ENCODE assay signal across 9 cellular contexts in the genomic region with DNA sequence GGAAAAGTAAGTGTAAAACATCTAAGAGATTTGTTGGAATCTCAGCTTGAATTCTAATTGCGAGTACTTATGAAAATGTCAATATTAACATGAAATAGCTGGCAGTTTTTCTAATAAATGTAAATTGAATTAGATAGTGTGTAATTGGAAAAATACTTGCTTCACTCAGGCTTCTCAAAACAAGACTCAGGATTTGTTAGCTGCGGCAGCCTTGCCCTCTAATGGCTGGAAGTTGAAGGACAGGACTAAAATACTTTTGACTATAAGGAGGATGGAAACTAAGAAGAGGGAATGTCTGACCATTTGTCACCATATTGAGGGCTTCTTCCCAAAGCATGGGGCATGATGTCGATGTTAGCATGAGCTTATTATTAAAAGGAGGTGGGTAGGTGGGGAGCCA.
DNase-seq lines count a peak whose midpoint lies in the region; ATAC-seq and TF ChIP-seq lines count a peak whose summit lies in the region.
"Had no signal": no experiment of that assay in that cellular context is flagged by ENCODE, and none has a peak within 500 bp of the region (broad histone marks: within the 10 kb centered on the region; RNA-seq: fewer than 3 reads in every experiment).

No MANE protein-coding gene starts in this region.

- POLR2A ChIA-PET in RWPE1 (lab: Yijun Ruan, JAX; ENCODE audit: low non-redundant PET) = no interaction called here

- H3K4me1 ChIP-seq in heart left ventricle = peaks cover 0 to 6% (median 0%) of the 10 kb centered on the region in 12 donors
- peaks cover 0 to 37% (median 7%) of the 10 kb centered on the region in 3 donors for H3K4me1 ChIP-seq in gastroesophageal sphincter
- no peaks in the 10 kb centered on the region for H3K4me1 ChIP-seq in upper lobe of right lung

- H3K27ac ChIP-seq in heart left ventricle (no peak overlapping the region), RWPE1 (no peak overlapping the region), gastroesophageal sphincter (no peak overlapping the region), upper lobe of right lung (no peak overlapping the region)
- H3K27ac ChIP-seq: epithelial cell of prostate had no signal

- TF ChIP-seq CTCF in heart left ventricle (IDR thresholded peaks at IDR 0.05) = peak in 11 of 12 donors; percentile 12 to 61 (median 41)
- TF ChIP-seq CTCF in RWPE1 (conservative IDR thresholded peaks at IDR 0.05; ENCODE audit: low read depth) = peak; percentile 25; the same call in 1 of the 2 replicates
- peak; percentile 18 to 67 (median 54) for TF ChIP-seq CTCF in gastroesophageal sphincter (IDR thresholded peaks at IDR 0.05)
- peak; percentile 31 for TF ChIP-seq CTCF in upper lobe of right lung (IDR thresholded peaks at IDR 0.05)

- H3K27me3 ChIP-seq in heart left ventricle = peaks cover 0 to 3% (median 0%) of the 10 kb centered on the region in 9 donors
- no peaks in the 10 kb centered on the region for H3K27me3 ChIP-seq in gastroesophageal sphincter
- H3K27me3 ChIP-seq in upper lobe of right lung = no peaks in the 10 kb centered on the region

- CTCF ChIA-PET in RWPE1 (lab: Yijun Ruan, JAX) = interaction anchor here (0.6 to 1.3 kb wide), 3 partner anchors 14 to 390 kb away, joined by 3 to 4 read pairs (median 4); no protein-coding TSS in a partner anchor

- 43 to 57% (median 47%) methylated on average over 3 of the region's 3 CpGs for WGBS in heart left ventricle, 4 donors
- 16 to 20% methylated on average over 3 of the region's 3 CpGs for WGBS in gastroesophageal sphincter (ENCODE audit: low coverage in 1 of 2), 2 donors

- H3K4me3 ChIP-seq in heart left ventricle (no peak overlapping the region), gastroesophageal sphincter (no peak overlapping the region), upper lobe of right lung (no peak overlapping the region)

- ATAC-seq in heart left ventricle (no peak), Right ventricle myocardium inferior (no peak), gastroesophageal sphincter (no peak), upper lobe of right lung (no peak), HG03175 (IDR thresholded peaks at IDR 0.05; ENCODE audit: unreplicated experiment) (no peak)

- intact Hi-C loops in heart left ventricle (cut with DNase I) (no loop called here), Right ventricle myocardium inferior (cut with DNase I) (loop anchor here (5.0 kb wide), 1 partner anchor 397 kb away; no protein-coding TSS in a partner anchor), upper lobe of right lung (cut with DNase I) (no loop called here)

- TF ChIP-seq POLR2A in heart left ventricle (IDR thresholded peaks at IDR 0.05) (no peak), gastroesophageal sphincter (IDR thresholded peaks at IDR 0.05) (no peak)

- no peak for TF ChIP-seq EP300 in gastroesophageal sphincter (IDR thresholded peaks at IDR 0.05)

- H3K36me3 ChIP-seq in heart left ventricle (no peaks in the 10 kb centered on the region), gastroesophageal sphincter (no peaks in the 10 kb centered on the region), upper lobe of right lung (no peaks in the 10 kb centered on the region)

- H3K9me3 ChIP-seq in heart left ventricle = no peaks in the 10 kb centered on the region
- H3K9me3 ChIP-seq in gastroesophageal sphincter = no peaks in the 10 kb centered on the region
- no peaks in the 10 kb centered on the region for H3K9me3 ChIP-seq in upper lobe of right lung

- DNase-seq in heart left ventricle (no peak), Right ventricle myocardium inferior (ENCODE audit: missing footprints) (no peak), RWPE1 (ENCODE audit: low spot score) (no peak), upper lobe of right lung (no peak), T-helper 9 cell (no peak)
- no peak for DNase-seq in activated T-cell treated with anti-CD3 and anti-CD28 coated beads, Interleukin-2, amount 50 U/mL, for 48 hours
